Comparison of ENCODE assay signal across 7 cellular contexts in genomic region chrX:48695925-48696300, GRCh38. TPM values are rescaled to one million over a fixed set of nuclear protein-coding genes. Genes with fewer than 3 reads are reported as not detected.
DNase-seq lines count a peak whose midpoint lies in the region; ATAC-seq and FAIRE-seq lines count a peak whose summit lies in the region.

No MANE protein-coding gene starts in this region.

- FAIRE-seq in GM19239 (lab: Jason Lieb, UNC) = peak; percentile 26

- peaks cover 44% of the 10 kb centered on the region for H3K36me3 Mint-ChIP-seq in effector memory CD8-positive, alpha-beta T cell (ENCODE audit: insufficient read depth)
- H3K36me3 Mint-ChIP-seq in natural killer cell treated with Interleukin-12 subunit alpha and Interleukin-12 subunit beta and Interleukin-15 and Interleukin-18, amount 100 ng/mL, for 72 hours = peaks cover 11% of the 10 kb centered on the region

- peaks cover 18 to 19% of the 10 kb centered on the region in 2 donors for H3K4me1 Mint-ChIP-seq in effector memory CD8-positive, alpha-beta T cell (ENCODE audit: low read depth in 2 of 2)
- peaks cover 16 to 26% of the 10 kb centered on the region in 2 donors for H3K4me1 Mint-ChIP-seq in natural killer cell treated with Interleukin-12 subunit alpha and Interleukin-12 subunit beta and Interleukin-15 and Interleukin-18, amount 100 ng/mL, for 72 hours (ENCODE audit: low read depth in 2 of 2)

- no peaks in the 10 kb centered on the region for H3K9me3 Mint-ChIP-seq in effector memory CD8-positive, alpha-beta T cell
- no peaks in the 10 kb centered on the region for H3K9me3 Mint-ChIP-seq in natural killer cell treated with Interleukin-12 subunit alpha and Interleukin-12 subunit beta and Interleukin-15 and Interleukin-18, amount 100 ng/mL, for 72 hours

- peak; percentile 1 for ATAC-seq in effector memory CD8-positive, alpha-beta T cell (replicated peaks)
- ATAC-seq in natural killer cell treated with Interleukin-12 subunit alpha and Interleukin-12 subunit beta and Interleukin-15 and Interleukin-18, amount 100 ng/mL, for 72 hours = peak in 1 of 2 donors; percentile 0
- ATAC-seq in GM19455 (IDR thresholded peaks at IDR 0.05; ENCODE audit: unreplicated experiment) = no peak

- H3K27ac Mint-ChIP-seq in effector memory CD8-positive, alpha-beta T cell = peak overlapping the region; percentile 95 to 99
- H3K27ac Mint-ChIP-seq in natural killer cell treated with Interleukin-12 subunit alpha and Interleukin-12 subunit beta and Interleukin-15 and Interleukin-18, amount 100 ng/mL, for 72 hours = peak overlapping the region; percentile 88 to 96

- DNase-seq in GM19239 (ENCODE audit: insufficient read length, low spot score) (no peak), NCI-H69 (lab: John Stamatoyannopoulos, UW) (peak; percentile 46), GOT3 (lab: John Stamatoyannopoulos, UW) (no peak), hippocampal formation (lab: John Stamatoyannopoulos, UW) (no peak)
- no peak for DNase-seq in effector memory CD8-positive, alpha-beta T cell
- no peak for DNase-seq in natural killer cell treated with Interleukin-12 subunit alpha and Interleukin-12 subunit beta and Interleukin-15 and Interleukin-18, amount 100 ng/mL, for 72 hours (ENCODE audit: low spot score)

- H3K4me3 Mint-ChIP-seq in effector memory CD8-positive, alpha-beta T cell = peak overlapping the region; percentile 94 to 95
- peak overlapping the region; percentile 97 for H3K4me3 Mint-ChIP-seq in natural killer cell treated with Interleukin-12 subunit alpha and Interleukin-12 subunit beta and Interleukin-15 and Interleukin-18, amount 100 ng/mL, for 72 hours

- H3K27me3 Mint-ChIP-seq in effector memory CD8-positive, alpha-beta T cell = no peaks in the 10 kb centered on the region
- peaks cover 0 to 4% of the 10 kb centered on the region in 2 donors for H3K27me3 Mint-ChIP-seq in natural killer cell treated with Interleukin-12 subunit alpha and Interleukin-12 subunit beta and Interleukin-15 and Interleukin-18, amount 100 ng/mL, for 72 hours

RNA-seq across cellular contexts. Expression of gene SUV39H1, which starts 0.6 kb away (rescaled TPM):
- total RNA-seq in natural killer cell treated with Interleukin-12 subunit alpha and Interleukin-12 subunit beta and Interleukin-15 and Interleukin-18, amount 100 ng/mL, for 72 hours = 10 to 100 TPM; 19.2 to 33.8 TPM

RNA-seq across cellular contexts. Expression of gene WAS, which starts 12.3 kb away (rescaled TPM):
- 100 to 1,000 TPM in 1 of 2 donors, 10 to 100 TPM in 1; 98.7 to 109 TPM for total RNA-seq in natural killer cell treated with Interleukin-12 subunit alpha and Interleukin-12 subunit beta and Interleukin-15 and Interleukin-18, amount 100 ng/mL, for 72 hours
